8 cellular contexts compared by ENCODE assay signal in the genomic region with DNA sequence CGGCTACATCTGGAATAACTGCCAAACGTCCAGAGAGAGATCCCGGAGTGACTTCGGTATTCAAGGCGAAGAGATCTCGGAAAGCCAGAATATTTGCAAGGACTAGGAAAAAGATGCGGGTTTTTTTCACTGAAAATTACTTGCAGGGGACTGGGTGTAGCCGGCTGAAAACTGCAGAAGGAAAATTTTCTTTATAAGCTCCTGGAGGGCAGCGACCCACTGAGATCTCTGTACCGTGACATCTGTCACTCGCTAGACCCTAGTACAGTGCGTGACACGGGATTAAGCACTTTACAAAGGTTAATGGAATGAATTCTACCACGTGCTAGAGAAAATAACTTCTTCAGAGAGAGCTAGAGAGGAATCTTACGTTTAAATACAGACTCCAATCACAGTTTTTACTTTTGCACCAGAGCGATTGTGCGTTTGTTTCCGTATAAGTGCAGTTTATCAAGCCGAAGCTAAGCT. TPM values are rescaled to one million over a fixed set of nuclear protein-coding genes. Genes with fewer than 3 reads are reported as not detected.
A peak's percentile ranks its signal among the peaks of the same experiment; 100 is the strongest.
DNase-seq lines count a peak whose midpoint lies in the region; ATAC-seq and TF ChIP-seq lines count a peak whose summit lies in the region.

No MANE protein-coding gene starts in this region.

- H3K9me3 Mint-ChIP-seq in activated naive CD4-positive, alpha-beta T cell treated with anti-CD3 and anti-CD28 coated beads, Interleukin-2, amount 50 U/mL, for 72 hours: no peaks in the 10 kb centered on the region

- in situ Hi-C loops in GM13977 (cut with MboI; ENCODE audit: low pct_unique_long_range_greater_than_20kb, low sequenced_read_pairs, unreplicated experiment): loop anchor here (25.0 kb wide), 1 partner anchor 185 kb away; no protein-coding TSS in a partner anchor

- DNase-seq in sciatic nerve (ENCODE audit: low spot score): no peak
- no peak for DNase-seq in GM13977 (ENCODE audit: low spot score)
- no peak for DNase-seq in mucosa of gallbladder (ENCODE audit: low spot score)
- DNase-seq in activated naive CD4-positive, alpha-beta T cell treated with anti-CD3 and anti-CD28 coated beads, Interleukin-2, amount 50 U/mL, for 72 hours (ENCODE audit: low spot score in 2 of 2): no peak

- peak overlapping the region; percentile 75 to 96 (median 92) for H3K27ac ChIP-seq in gastroesophageal sphincter

- no peaks in the 10 kb centered on the region for H3K36me3 ChIP-seq in gastroesophageal sphincter

- H3K27me3 ChIP-seq in gastroesophageal sphincter: no peaks in the 10 kb centered on the region

- H3K4me3 ChIP-seq in GM12875 (ENCODE audit: low read depth, low read length) (peak overlapping the region; percentile 96), gastroesophageal sphincter (peak overlapping the region; percentile 89 to 98)

- 0 to 2% methylated on average over 15 to 19 of the region's 19 CpGs for WGBS in gastroesophageal sphincter (ENCODE audit: low coverage in 1 of 2), 2 donors

- peaks cover 0 to 28% (median 4%) of the 10 kb centered on the region in 3 donors for H3K4me1 ChIP-seq in gastroesophageal sphincter

- no peaks in the 10 kb centered on the region for H3K9me3 ChIP-seq in gastroesophageal sphincter

- peak; percentile 0; the same call in 2 of the 3 replicates for ATAC-seq in SK-N-SH treated with all-trans-retinoic acid at 6 μM for 48 hours
- ATAC-seq in gastroesophageal sphincter: no peak
- peak; percentile 1 for ATAC-seq in sciatic nerve
- no peak for ATAC-seq in HG02981 (IDR thresholded peaks at IDR 0.05; ENCODE audit: unreplicated experiment)
- ATAC-seq in activated naive CD4-positive, alpha-beta T cell treated with anti-CD3 and anti-CD28 coated beads, Interleukin-2, amount 50 U/mL, for 72 hours: no peak

- no peak for TF ChIP-seq POLR2A in gastroesophageal sphincter (IDR thresholded peaks at IDR 0.05)

- no peak for TF ChIP-seq CTCF in GM12875 (IDR thresholded peaks at IDR 0.05; ENCODE audit: borderline replicate concordance, insufficient read depth, low read depth, low read length)
- TF ChIP-seq CTCF in gastroesophageal sphincter (IDR thresholded peaks at IDR 0.05): no peak
- TF ChIP-seq CTCF in GM13977 (IDR thresholded peaks at IDR 0.05; ENCODE audit: extremely low read depth, insufficient read depth, missing control alignments): no peak

- peak overlapping the region in 1 of 2 donors; percentile 88 for H3K27ac Mint-ChIP-seq in activated naive CD4-positive, alpha-beta T cell treated with anti-CD3 and anti-CD28 coated beads, Interleukin-2, amount 50 U/mL, for 72 hours

- peaks cover 0 to 8% of the 10 kb centered on the region in 2 donors for H3K36me3 Mint-ChIP-seq in activated naive CD4-positive, alpha-beta T cell treated with anti-CD3 and anti-CD28 coated beads, Interleukin-2, amount 50 U/mL, for 72 hours

- intact Hi-C loops in sciatic nerve (cut with DNase I): no loop called here

- no peak for TF ChIP-seq EP300 in gastroesophageal sphincter (IDR thresholded peaks at IDR 0.05)

TF ChIP-seq in SK-N-SH treated with all-trans-retinoic acid at 6 μM for 48 hours, 23 proteins besides CTCF, POLR2A, EP300 and RAD21 (continues in another document):
- TF ChIP-seq PPARA (CRISPR knock-in tag; IDR thresholded peaks at IDR 0.05; ENCODE audit: borderline replicate concordance): no peak
- no peak for TF ChIP-seq CSDC2 (CRISPR knock-in tag; IDR thresholded peaks at IDR 0.05)
- no peak for TF ChIP-seq SNAI2 (CRISPR knock-in tag; IDR thresholded peaks at IDR 0.05)
- TF ChIP-seq, protein P1, sequence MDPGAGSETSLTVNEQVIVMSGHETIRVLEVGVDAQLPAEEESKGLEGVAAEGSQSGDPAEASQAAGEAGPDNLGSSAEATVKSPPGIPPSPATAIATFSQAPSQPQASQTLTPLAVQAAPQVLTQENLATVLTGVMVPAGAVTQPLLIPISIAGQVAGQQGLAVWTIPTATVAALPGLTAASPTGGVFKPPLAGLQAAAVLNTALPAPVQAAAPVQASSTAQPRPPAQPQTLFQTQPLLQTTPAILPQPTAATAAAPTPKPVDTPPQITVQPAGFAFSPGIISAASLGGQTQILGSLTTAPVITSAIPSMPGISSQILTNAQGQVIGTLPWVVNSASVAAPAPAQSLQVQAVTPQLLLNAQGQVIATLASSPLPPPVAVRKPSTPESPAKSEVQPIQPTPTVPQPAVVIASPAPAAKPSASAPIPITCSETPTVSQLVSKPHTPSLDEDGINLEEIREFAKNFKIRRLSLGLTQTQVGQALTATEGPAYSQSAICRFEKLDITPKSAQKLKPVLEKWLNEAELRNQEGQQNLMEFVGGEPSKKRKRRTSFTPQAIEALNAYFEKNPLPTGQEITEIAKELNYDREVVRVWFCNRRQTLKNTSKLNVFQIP (CRISPR knock-in tag; IDR thresholded peaks at IDR 0.05; ENCODE audit: borderline replicate concordance, low read depth): no peak
- TF ChIP-seq OSR1 (CRISPR knock-in tag; IDR thresholded peaks at IDR 0.05): no peak
- TF ChIP-seq GLIS3 (CRISPR knock-in tag; IDR thresholded peaks at IDR 0.05): no peak
- TF ChIP-seq RARB (CRISPR knock-in tag; IDR thresholded peaks at IDR 0.05): no peak
- TF ChIP-seq ESRRG (CRISPR knock-in tag; IDR thresholded peaks at IDR 0.05): no peak
- TF ChIP-seq, protein P2, sequence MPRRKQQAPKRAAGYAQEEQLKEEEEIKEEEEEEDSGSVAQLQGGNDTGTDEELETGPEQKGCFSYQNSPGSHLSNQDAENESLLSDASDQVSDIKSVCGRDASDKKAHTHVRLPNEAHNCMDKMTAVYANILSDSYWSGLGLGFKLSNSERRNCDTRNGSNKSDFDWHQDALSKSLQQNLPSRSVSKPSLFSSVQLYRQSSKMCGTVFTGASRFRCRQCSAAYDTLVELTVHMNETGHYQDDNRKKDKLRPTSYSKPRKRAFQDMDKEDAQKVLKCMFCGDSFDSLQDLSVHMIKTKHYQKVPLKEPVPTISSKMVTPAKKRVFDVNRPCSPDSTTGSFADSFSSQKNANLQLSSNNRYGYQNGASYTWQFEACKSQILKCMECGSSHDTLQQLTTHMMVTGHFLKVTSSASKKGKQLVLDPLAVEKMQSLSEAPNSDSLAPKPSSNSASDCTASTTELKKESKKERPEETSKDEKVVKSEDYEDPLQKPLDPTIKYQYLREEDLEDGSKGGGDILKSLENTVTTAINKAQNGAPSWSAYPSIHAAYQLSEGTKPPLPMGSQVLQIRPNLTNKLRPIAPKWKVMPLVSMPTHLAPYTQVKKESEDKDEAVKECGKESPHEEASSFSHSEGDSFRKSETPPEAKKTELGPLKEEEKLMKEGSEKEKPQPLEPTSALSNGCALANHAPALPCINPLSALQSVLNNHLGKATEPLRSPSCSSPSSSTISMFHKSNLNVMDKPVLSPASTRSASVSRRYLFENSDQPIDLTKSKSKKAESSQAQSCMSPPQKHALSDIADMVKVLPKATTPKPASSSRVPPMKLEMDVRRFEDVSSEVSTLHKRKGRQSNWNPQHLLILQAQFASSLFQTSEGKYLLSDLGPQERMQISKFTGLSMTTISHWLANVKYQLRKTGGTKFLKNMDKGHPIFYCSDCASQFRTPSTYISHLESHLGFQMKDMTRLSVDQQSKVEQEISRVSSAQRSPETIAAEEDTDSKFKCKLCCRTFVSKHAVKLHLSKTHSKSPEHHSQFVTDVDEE (CRISPR knock-in tag; IDR thresholded peaks at IDR 0.05): no peak
- TF ChIP-seq, protein P3, sequence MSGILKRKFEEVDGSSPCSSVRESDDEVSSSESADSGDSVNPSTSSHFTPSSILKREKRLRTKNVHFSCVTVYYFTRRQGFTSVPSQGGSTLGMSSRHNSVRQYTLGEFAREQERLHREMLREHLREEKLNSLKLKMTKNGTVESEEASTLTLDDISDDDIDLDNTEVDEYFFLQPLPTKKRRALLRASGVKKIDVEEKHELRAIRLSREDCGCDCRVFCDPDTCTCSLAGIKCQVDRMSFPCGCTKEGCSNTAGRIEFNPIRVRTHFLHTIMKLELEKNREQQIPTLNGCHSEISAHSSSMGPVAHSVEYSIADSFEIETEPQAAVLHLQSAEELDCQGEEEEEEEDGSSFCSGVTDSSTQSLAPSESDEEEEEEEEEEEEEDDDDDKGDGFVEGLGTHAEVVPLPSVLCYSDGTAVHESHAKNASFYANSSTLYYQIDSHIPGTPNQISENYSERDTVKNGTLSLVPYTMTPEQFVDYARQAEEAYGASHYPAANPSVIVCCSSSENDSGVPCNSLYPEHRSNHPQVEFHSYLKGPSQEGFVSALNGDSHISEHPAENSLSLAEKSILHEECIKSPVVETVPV (CRISPR knock-in tag; IDR thresholded peaks at IDR 0.05): no peak
- no peak for TF ChIP-seq ZFP3 (CRISPR knock-in tag; IDR thresholded peaks at IDR 0.05)
- no peak for TF ChIP-seq ZNF70 (CRISPR knock-in tag; IDR thresholded peaks at IDR 0.05)
- no peak; the same call in 1 of the 2 replicates for TF ChIP-seq TCF4 (CRISPR knock-in tag; IDR thresholded peaks at IDR 0.05; ENCODE audit: borderline replicate concordance)
- TF ChIP-seq, protein P4, sequence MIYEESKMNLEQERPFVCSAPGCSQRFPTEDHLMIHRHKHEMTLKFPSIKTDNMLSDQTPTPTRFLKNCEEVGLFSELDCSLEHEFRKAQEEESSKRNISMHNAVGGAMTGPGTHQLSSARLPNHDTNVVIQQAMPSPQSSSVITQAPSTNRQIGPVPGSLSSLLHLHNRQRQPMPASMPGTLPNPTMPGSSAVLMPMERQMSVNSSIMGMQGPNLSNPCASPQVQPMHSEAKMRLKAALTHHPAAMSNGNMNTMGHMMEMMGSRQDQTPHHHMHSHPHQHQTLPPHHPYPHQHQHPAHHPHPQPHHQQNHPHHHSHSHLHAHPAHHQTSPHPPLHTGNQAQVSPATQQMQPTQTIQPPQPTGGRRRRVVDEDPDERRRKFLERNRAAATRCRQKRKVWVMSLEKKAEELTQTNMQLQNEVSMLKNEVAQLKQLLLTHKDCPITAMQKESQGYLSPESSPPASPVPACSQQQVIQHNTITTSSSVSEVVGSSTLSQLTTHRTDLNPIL (CRISPR knock-in tag; IDR thresholded peaks at IDR 0.05; ENCODE audit: low read depth): no peak
- no peak for TF ChIP-seq ZNF8 (CRISPR knock-in tag; IDR thresholded peaks at IDR 0.05)

RNA-seq across cellular contexts. Expression of gene LCORL, which starts 1.1 kb away (rescaled TPM):
- total RNA-seq in gastroesophageal sphincter (10 to 100 TPM in 3 of 4 donors, 1 to 10 TPM in 1; 8.5 to 14.7 (median 10.3) TPM), sciatic nerve (29.7 TPM), mucosa of gallbladder (23.9 TPM)
- total RNA-seq in activated naive CD4-positive, alpha-beta T cell treated with anti-CD3 and anti-CD28 coated beads, Interleukin-2, amount 50 U/mL, for 72 hours: 10 to 100 TPM in 1 of 2 donors, 1 to 10 TPM in 1; 6.0 to 13.8 TPM

Comparison
In these comparisons a context has a peak if more than half of its experiments do, and no peak if none do; other contexts are left out.
1. ATAC-seq: peak in SK-N-SH treated with all-trans-retinoic acid at 6 μM for 48 hours (single experiment) and sciatic nerve (single experiment); none in gastroesophageal sphincter (single experiment), HG02981 (single experiment) and activated naive CD4-positive, alpha-beta T cell treated with anti-CD3 and anti-CD28 coated beads, Interleukin-2, amount 50 U/mL, for 72 hours (0 of 2).